ENCODE assay signal across 8 cellular contexts in the genomic region with DNA sequence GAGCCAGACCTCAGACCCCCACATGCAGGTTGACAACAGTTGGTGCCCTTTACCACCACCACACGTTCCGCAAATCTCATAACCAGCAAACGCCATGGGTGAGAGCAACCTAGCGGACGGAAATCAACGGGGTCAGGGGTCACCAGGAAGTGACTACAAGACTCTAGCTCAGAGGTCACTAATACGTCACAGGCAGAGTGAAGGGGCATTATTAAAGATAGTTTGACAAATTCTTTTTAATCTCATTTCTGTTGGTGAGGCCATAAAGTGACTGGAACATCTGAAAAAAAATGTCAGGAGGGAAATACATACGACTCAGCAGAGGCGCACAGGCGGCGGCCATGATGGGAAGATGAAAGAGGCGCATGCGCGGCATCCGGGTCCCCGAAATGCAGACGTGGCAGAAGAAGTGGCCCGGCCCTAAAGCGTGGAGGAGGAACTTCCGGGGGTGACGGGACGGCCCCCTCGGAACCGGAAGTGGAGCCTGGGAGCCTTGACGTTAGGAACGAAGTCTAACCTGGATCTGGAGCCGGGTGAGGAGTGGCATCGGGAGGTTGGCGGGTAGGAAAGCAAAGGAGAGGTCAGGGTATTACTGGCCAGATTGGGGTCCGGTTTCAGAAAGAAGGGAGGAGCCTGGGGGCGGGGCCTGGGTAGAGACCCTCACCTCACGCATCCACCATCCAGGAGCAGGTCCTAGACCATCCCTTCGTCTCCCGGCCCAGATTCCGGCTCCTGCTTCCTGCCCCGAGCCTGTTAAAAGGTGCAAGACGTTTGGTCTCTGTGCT. TPM values are rescaled to one million over a fixed set of nuclear protein-coding genes. Genes with fewer than 3 reads are reported as not detected.
DNase-seq lines count a peak whose midpoint lies in the region; ATAC-seq and TF ChIP-seq lines count a peak whose summit lies in the region.

A gene with protein sequence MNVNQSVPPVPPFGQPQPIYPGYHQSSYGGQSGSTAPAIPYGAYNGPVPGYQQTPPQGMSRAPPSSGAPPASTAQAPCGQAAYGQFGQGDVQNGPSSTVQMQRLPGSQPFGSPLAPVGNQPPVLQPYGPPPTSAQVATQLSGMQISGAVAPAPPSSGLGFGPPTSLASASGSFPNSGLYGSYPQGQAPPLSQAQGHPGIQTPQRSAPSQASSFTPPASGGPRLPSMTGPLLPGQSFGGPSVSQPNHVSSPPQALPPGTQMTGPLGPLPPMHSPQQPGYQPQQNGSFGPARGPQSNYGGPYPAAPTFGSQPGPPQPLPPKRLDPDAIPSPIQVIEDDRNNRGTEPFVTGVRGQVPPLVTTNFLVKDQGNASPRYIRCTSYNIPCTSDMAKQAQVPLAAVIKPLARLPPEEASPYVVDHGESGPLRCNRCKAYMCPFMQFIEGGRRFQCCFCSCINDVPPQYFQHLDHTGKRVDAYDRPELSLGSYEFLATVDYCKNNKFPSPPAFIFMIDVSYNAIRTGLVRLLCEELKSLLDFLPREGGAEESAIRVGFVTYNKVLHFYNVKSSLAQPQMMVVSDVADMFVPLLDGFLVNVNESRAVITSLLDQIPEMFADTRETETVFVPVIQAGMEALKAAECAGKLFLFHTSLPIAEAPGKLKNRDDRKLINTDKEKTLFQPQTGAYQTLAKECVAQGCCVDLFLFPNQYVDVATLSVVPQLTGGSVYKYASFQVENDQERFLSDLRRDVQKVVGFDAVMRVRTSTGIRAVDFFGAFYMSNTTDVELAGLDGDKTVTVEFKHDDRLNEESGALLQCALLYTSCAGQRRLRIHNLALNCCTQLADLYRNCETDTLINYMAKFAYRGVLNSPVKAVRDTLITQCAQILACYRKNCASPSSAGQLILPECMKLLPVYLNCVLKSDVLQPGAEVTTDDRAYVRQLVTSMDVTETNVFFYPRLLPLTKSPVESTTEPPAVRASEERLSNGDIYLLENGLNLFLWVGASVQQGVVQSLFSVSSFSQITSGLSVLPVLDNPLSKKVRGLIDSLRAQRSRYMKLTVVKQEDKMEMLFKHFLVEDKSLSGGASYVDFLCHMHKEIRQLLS (plus strand): TSS at position 468 of the 785 bp plus-strand sequence. CDS start 2,461 bp downstream, outside the sequence.

- H3K9ac ChIP-seq in rectal smooth muscle tissue (ENCODE audit: low read length): peak within 1 kb of the TSS; percentile 100

- peak; percentile 88 for TF ChIP-seq POLR2A in GM18505 (IDR thresholded peaks at IDR 0.05; ENCODE audit: borderline replicate concordance, extremely low read depth, insufficient read depth, insufficient read length)

- DNase-seq in NCI-H2029 treated with DMSO at 0.1 percent for 48 hours (lab: John Stamatoyannopoulos, UW) (peak; percentile 72), T-helper 9 cell (peak; percentile 92), astrocyte of the cerebellum (ENCODE audit: low read depth) (peak; percentile 92), hepatic stellate cell (ENCODE audit: low spot score) (peak; percentile 93), aorta (peak; percentile 98 to 99)

- H3K4me1 ChIP-seq in rectal smooth muscle tissue (ENCODE audit: control insufficient read depth, insufficient read depth, low read length) (peaks cover 11% of the 10 kb centered on the region), aorta (ENCODE audit: control insufficient read depth in 1 of 2, insufficient read depth in 2 of 2, low read length in 2 of 2) (peaks cover 0 to 11% of the 10 kb centered on the region in 2 donors)

- in situ Hi-C loops in astrocyte of the cerebellum (cut with HindIII; ENCODE audit: low sequenced_read_pairs): no loop called here

- peak within 1 kb of the TSS; percentile 98 for H3K4me3 ChIP-seq in astrocyte of the cerebellum (ENCODE audit: low read depth, low read length)
- peak within 1 kb of the TSS; percentile 100 for H3K4me3 ChIP-seq in rectal smooth muscle tissue (ENCODE audit: low read length)
- peak within 1 kb of the TSS; percentile 86 to 95 for H3K4me3 ChIP-seq in aorta (ENCODE audit: low read length in 2 of 2)

- ATAC-seq in GM18505 (IDR thresholded peaks at IDR 0.05; ENCODE audit: unreplicated experiment) (peak; percentile 87), HG02973 (IDR thresholded peaks at IDR 0.05; ENCODE audit: unreplicated experiment) (peak; percentile 76), aorta (ENCODE audit: low FRiP score) (peak; percentile 98)

- TF ChIP-seq CTCF in astrocyte of the cerebellum (IDR thresholded peaks at IDR 0.05; ENCODE audit: low read depth, low read length, missing control alignments): no peak

- intact Hi-C loops in aorta (cut with DNase I): no loop called here

- H3K27me3 ChIP-seq in rectal smooth muscle tissue (ENCODE audit: control insufficient read depth, insufficient read depth, low read length) (no peaks in the 10 kb centered on the region), aorta (ENCODE audit: control insufficient read depth in 1 of 2, insufficient read depth in 2 of 2, low read length in 1 of 2) (no peaks in the 10 kb centered on the region)

- H3K36me3 ChIP-seq in rectal smooth muscle tissue (ENCODE audit: control insufficient read depth, insufficient read depth, low read length) (peaks cover 2% of the 10 kb centered on the region), aorta (ENCODE audit: control insufficient read depth in 1 of 2, insufficient read depth in 2 of 2, low read length in 1 of 2) (peaks cover 0 to 2% of the 10 kb centered on the region in 2 donors)

- no peaks in the 10 kb centered on the region for H3K9me3 ChIP-seq in aorta (ENCODE audit: control insufficient read depth, low read length)

- peak within 1 kb of the TSS; percentile 98 for H3K27ac ChIP-seq in rectal smooth muscle tissue (ENCODE audit: low read depth, low read length)
- peak within 1 kb of the TSS; percentile 97 to 100 for H3K27ac ChIP-seq in aorta (ENCODE audit: low read depth in 1 of 2, low read length in 2 of 2)

- 0% methylated on average over 37 of the region's 37 CpGs for WGBS in aorta, 2 donors

RNA-seq across cellular contexts. Expression of the gene that starts here (rescaled TPM):
- total RNA-seq in aorta: 10 to 100 TPM; 61.4 to 69.3 TPM
- 10 to 100 TPM; 13.5 to 49.4 TPM for polyA plus RNA-seq in aorta

Comparison
In these comparisons a context has a peak if more than half of its experiments do, and no peak if none do; other contexts are left out.
1. Peak in every context shown above with its lines: DNase-seq, ATAC-seq, H3K4me3 ChIP-seq and H3K27ac ChIP-seq.